9 cellular contexts compared by ENCODE assay signal in genomic region chr13:101626925-101627555, GRCh38.
DNase-seq lines count a peak whose midpoint lies in the region; ATAC-seq, FAIRE-seq and TF ChIP-seq lines count a peak whose summit lies in the region.
"Had no signal": no experiment of that assay in that cellular context is flagged by ENCODE, and none has a peak within 500 bp of the region (broad histone marks: within the 10 kb centered on the region; RNA-seq: fewer than 3 reads in every experiment).

No MANE protein-coding gene starts in this region.

- FAIRE-seq in GM19239 (lab: Jason Lieb, UNC): peak; percentile 82

- peaks cover 43% of the 10 kb centered on the region for H3K4me1 Mint-ChIP-seq in CD4-positive, alpha-beta T cell (ENCODE audit: low read depth)
- peaks cover 40 to 55% of the 10 kb centered on the region in 2 donors for H3K4me1 Mint-ChIP-seq in immature natural killer cell

- H3K27me3 ChIP-seq in CD4-positive, alpha-beta T cell (ENCODE audit: control insufficient read depth, insufficient read depth, low read length): no peaks in the 10 kb centered on the region
- H3K27me3 ChIP-seq in suprapubic skin: no peaks in the 10 kb centered on the region

- H3K27ac Mint-ChIP-seq in CD4-positive, alpha-beta T cell: peak overlapping the region; percentile 50
- peak overlapping the region; percentile 71 to 87 (median 77) for H3K27ac Mint-ChIP-seq in immature natural killer cell

- no peaks in the 10 kb centered on the region for H3K9me3 Mint-ChIP-seq in CD4-positive, alpha-beta T cell
- no peaks in the 10 kb centered on the region for H3K9me3 Mint-ChIP-seq in immature natural killer cell
- H3K9me3 Mint-ChIP-seq: neural crest cell had no signal

- H3K4me3 Mint-ChIP-seq in CD4-positive, alpha-beta T cell: peak overlapping the region; percentile 79
- peak overlapping the region; percentile 34 to 79 (median 62) for H3K4me3 Mint-ChIP-seq in immature natural killer cell
- H3K4me3 Mint-ChIP-seq: neural crest cell had no signal

- H3K4me3 ChIP-seq in WI38 (ENCODE audit: low read depth, low read length): peak overlapping the region; percentile 42
- H3K4me3 ChIP-seq in suprapubic skin: peak overlapping the region; percentile 1

- intact Hi-C loops in CD4-positive, alpha-beta T cell (cut with DNase I, micrococcal nuclease): no loop called here
- intact Hi-C loops in posterior vena cava (cut with DNase I): no loop called here

- no peaks in the 10 kb centered on the region for H3K36me3 Mint-ChIP-seq in CD4-positive, alpha-beta T cell (ENCODE audit: low read depth)
- H3K36me3 Mint-ChIP-seq in immature natural killer cell: no peaks in the 10 kb centered on the region

- H3K4me1 ChIP-seq in suprapubic skin: peaks cover 7% of the 10 kb centered on the region

- H3K9me3 ChIP-seq in CD4-positive, alpha-beta T cell (ENCODE audit: control insufficient read depth, low read length): no peaks in the 10 kb centered on the region
- H3K9me3 ChIP-seq in suprapubic skin: no peaks in the 10 kb centered on the region

- TF ChIP-seq POLR2A in suprapubic skin (IDR thresholded peaks at IDR 0.05): no peak

- H3K27me3 Mint-ChIP-seq in CD4-positive, alpha-beta T cell: no peaks in the 10 kb centered on the region
- no peaks in the 10 kb centered on the region for H3K27me3 Mint-ChIP-seq in immature natural killer cell (ENCODE audit: low read depth in 3 of 3)

- no peak overlapping the region for H3K27ac ChIP-seq in CD4-positive, alpha-beta T cell (ENCODE audit: low read depth, low read length)
- no peak overlapping the region for H3K27ac ChIP-seq in suprapubic skin

- WGBS in suprapubic skin: 54% methylated on average over 4 of the region's 4 CpGs

- ATAC-seq in CD4-positive, alpha-beta T cell (ENCODE audit: poor library complexity): peak; percentile 68
- peak; percentile 90 for ATAC-seq in HG03196 (IDR thresholded peaks at IDR 0.05; ENCODE audit: unreplicated experiment)

- POLR2A ChIA-PET in CD4-positive, alpha-beta T cell (lab: Charles Lee): no interaction called here

- no peak for TF ChIP-seq EP300 in suprapubic skin (IDR thresholded peaks at IDR 0.05)

- no peaks in the 10 kb centered on the region for H3K36me3 ChIP-seq in suprapubic skin

- DNase-seq in CD4-positive, alpha-beta T cell: no peak
- DNase-seq in GM19239 (ENCODE audit: insufficient read length, low spot score) (peak; percentile 9), immature natural killer cell (peak; percentile 26 to 48 (median 38)), suprapubic skin (ENCODE audit: low spot score in 2 of 2) (no peak), posterior vena cava (ENCODE audit: low spot score) (no peak), NCI-H748 treated with DMSO at 0.1 percent for 48 hours (lab: John Stamatoyannopoulos, UW) (no peak)

- no peak for TF ChIP-seq CTCF in CD4-positive, alpha-beta T cell (IDR thresholded peaks at IDR 0.05)
- TF ChIP-seq CTCF in WI38 (IDR thresholded peaks at IDR 0.05; ENCODE audit: low read depth, low read length): no peak
- no peak for TF ChIP-seq CTCF in suprapubic skin (IDR thresholded peaks at IDR 0.05)

- CTCF ChIA-PET in CD4-positive, alpha-beta T cell (lab: Charles Lee): no interaction called here

Comparison
In these comparisons a context has a peak if more than half of its experiments do, and no peak if none do; other contexts are left out.
1. DNase-seq: peak in GM19239 (single experiment) and immature natural killer cell (3 of 3); none in CD4-positive, alpha-beta T cell (0 of 10), suprapubic skin (0 of 2), posterior vena cava (single experiment) and NCI-H748 treated with DMSO at 0.1 percent for 48 hours (single experiment).